Comparison of ENCODE assay signal across 8 cellular contexts in genomic region chr19:18428173-18428836, GRCh38. TPM values are rescaled to one million over a fixed set of nuclear protein-coding genes. Genes with fewer than 3 reads are reported as not detected.
DNase-seq lines count a peak whose midpoint lies in the region; ATAC-seq and TF ChIP-seq lines count a peak whose summit lies in the region.

No MANE protein-coding gene starts in this region.

- H3K27ac Mint-ChIP-seq in activated CD4-positive, alpha-beta T cell treated with anti-CD3 and anti-CD28 coated beads, Interleukin-2, amount 10 ng/mL, durations not matched to agents 24 days and 14 days, result peak overlapping the region; percentile 28

- H3K9me3 ChIP-seq in Peyer's patch (no peaks in the 10 kb centered on the region), right cardiac atrium (ENCODE audit: control insufficient read depth, low read length) (no peaks in the 10 kb centered on the region)

- H3K9me3 Mint-ChIP-seq in activated CD4-positive, alpha-beta T cell treated with anti-CD3 and anti-CD28 coated beads, Interleukin-2, amount 10 ng/mL, durations not matched to agents 24 days and 14 days, result no peaks in the 10 kb centered on the region

- peaks cover 22% of the 10 kb centered on the region for H3K4me1 Mint-ChIP-seq in activated CD4-positive, alpha-beta T cell treated with anti-CD3 and anti-CD28 coated beads, Interleukin-2, amount 10 ng/mL, durations not matched to agents 24 days and 14 days

- no peak for TF ChIP-seq CTCF in Peyer's patch (IDR thresholded peaks at IDR 0.05)

- no peaks in the 10 kb centered on the region for H3K36me3 ChIP-seq in Peyer's patch

- H3K27me3 ChIP-seq in Peyer's patch (no peaks in the 10 kb centered on the region), right cardiac atrium (ENCODE audit: control insufficient read depth, insufficient read depth) (no peaks in the 10 kb centered on the region)

- H3K27ac ChIP-seq in Peyer's patch, result peak overlapping the region; percentile 63 to 86 (median 77)
- H3K27ac ChIP-seq in right cardiac atrium (ENCODE audit: low read length), result peak overlapping the region; percentile 35
- peak overlapping the region; percentile 50 for H3K27ac ChIP-seq in temporal lobe (ENCODE audit: low read depth, low read length)

- no peak for TF ChIP-seq POLR2A in Peyer's patch (IDR thresholded peaks at IDR 0.05)

- H3K4me1 ChIP-seq in Peyer's patch (peaks cover 0 to 63% (median 29%) of the 10 kb centered on the region in 4 donors), right cardiac atrium (ENCODE audit: control insufficient read depth, insufficient read depth, low read length) (peaks cover 18% of the 10 kb centered on the region)

- intact Hi-C loops in activated CD4-positive, alpha-beta T cell treated with anti-CD3 and anti-CD28 coated beads, Interleukin-2, amount 10 ng/mL, durations not matched to agents 24 days and 14 days (cut with micrococcal nuclease), result no loop called here
- intact Hi-C loops in right cardiac atrium (cut with DNase I), result no loop called here
- intact Hi-C loops in posterior cingulate gyrus (cut with DNase I), result no loop called here

- 66% methylated on average over 18 of the region's 18 CpGs for WGBS in right cardiac atrium

- no peak for ATAC-seq in right cardiac atrium

- peaks cover 11% of the 10 kb centered on the region for H3K36me3 Mint-ChIP-seq in activated CD4-positive, alpha-beta T cell treated with anti-CD3 and anti-CD28 coated beads, Interleukin-2, amount 10 ng/mL, durations not matched to agents 24 days and 14 days (ENCODE audit: low read depth)

- H3K4me3 Mint-ChIP-seq in activated CD4-positive, alpha-beta T cell treated with anti-CD3 and anti-CD28 coated beads, Interleukin-2, amount 10 ng/mL, durations not matched to agents 24 days and 14 days, result peak overlapping the region; percentile 45

- H3K4me3 ChIP-seq in Peyer's patch (peak overlapping the region in 2 of 4 donors; percentile 33 to 69), right cardiac atrium (ENCODE audit: low read length) (no peak overlapping the region)

- H3K27me3 Mint-ChIP-seq in activated CD4-positive, alpha-beta T cell treated with anti-CD3 and anti-CD28 coated beads, Interleukin-2, amount 10 ng/mL, durations not matched to agents 24 days and 14 days, result no peaks in the 10 kb centered on the region

- DNase-seq in activated CD4-positive, alpha-beta T cell treated with anti-CD3 and anti-CD28 coated beads, Interleukin-2, amount 10 ng/mL, durations not matched to agents 24 days and 14 days, result peak; percentile 62
- no peak for DNase-seq in activated CD4-positive, alpha-beta T cell treated with anti-CD3 and anti-CD28 coated beads for 48 hours
- no peak for DNase-seq in Peyer's patch
- peak in 1 of 3 donors; percentile 56 for DNase-seq in right cardiac atrium
- no peak for DNase-seq in kidney tubule cell (ENCODE audit: low spot score)
- no peak for DNase-seq in kidney glomerular epithelial cell (lab: John Stamatoyannopoulos, UW)
- DNase-seq in posterior cingulate gyrus, result no peak

RNA-seq across cellular contexts. Expression of gene SSBP4, which starts 9.1 kb away (rescaled TPM):
- 154 TPM in 2 replicates for total RNA-seq in activated CD4-positive, alpha-beta T cell treated with anti-CD3 and anti-CD28 coated beads, Interleukin-2, amount 10 ng/mL, durations not matched to agents 24 days and 14 days
- total RNA-seq in Peyer's patch (10 to 100 TPM; 34.0 to 85.8 (median 39.9) TPM), right cardiac atrium (10 to 100 TPM; 32.7 to 40.0 (median 37.8) TPM), temporal lobe (52.1 TPM)
- 36.2 TPM for polyA plus RNA-seq in right cardiac atrium

RNA-seq across cellular contexts. Expression of gene ISYNA1, which starts 9.6 kb away (rescaled TPM):
- 9.9 and 10.9 TPM in 2 replicates for total RNA-seq in activated CD4-positive, alpha-beta T cell treated with anti-CD3 and anti-CD28 coated beads, Interleukin-2, amount 10 ng/mL, durations not matched to agents 24 days and 14 days
- total RNA-seq in Peyer's patch (10 to 100 TPM in 3 of 4 donors, 1 to 10 TPM in 1; 5.3 to 26.4 (median 14.0) TPM), right cardiac atrium (10 to 100 TPM; 36.9 to 55.4 (median 45.3) TPM), temporal lobe (80.4 TPM)
- 50.7 TPM for polyA plus RNA-seq in right cardiac atrium

RNA-seq across cellular contexts. Expression of gene LRRC25, which starts 30.9 kb away (rescaled TPM):
- total RNA-seq in activated CD4-positive, alpha-beta T cell treated with anti-CD3 and anti-CD28 coated beads, Interleukin-2, amount 10 ng/mL, durations not matched to agents 24 days and 14 days, result not detected in 2 replicates
- total RNA-seq in Peyer's patch (1 to 10 TPM; 2.5 to 4.2 (median 3.6) TPM), right cardiac atrium (1 to 10 TPM; 3.1 to 4.3 (median 3.7) TPM), temporal lobe (0.25 TPM)
- 1.5 TPM for polyA plus RNA-seq in right cardiac atrium

RNA-seq across cellular contexts. Expression of gene GDF15, which starts 42.3 kb away (rescaled TPM):
- 0.26 TPM in 1 of 2 replicates, not detected in the other for total RNA-seq in activated CD4-positive, alpha-beta T cell treated with anti-CD3 and anti-CD28 coated beads, Interleukin-2, amount 10 ng/mL, durations not matched to agents 24 days and 14 days
- total RNA-seq in Peyer's patch (10 to 100 TPM in 1 of 4 donors, 1 to 10 TPM in 3; 6.8 to 11.6 (median 9.0) TPM), right cardiac atrium (under 1 TPM in 3 of 4 donors, not detected in 1; 0.50 to 0.60 (median 0.53) TPM), temporal lobe (0.74 TPM)
- 0.25 TPM for polyA plus RNA-seq in right cardiac atrium
